Comparison of ENCODE assay signal across 9 cellular contexts in genomic region chr1:202154766-202155477, GRCh38. TPM values are rescaled to one million over a fixed set of nuclear protein-coding genes. Genes with fewer than 3 reads are reported as not detected.
A peak's percentile ranks its signal among the peaks of the same experiment; 100 is the strongest.
DNase-seq lines count a peak whose midpoint lies in the region; ATAC-seq and TF ChIP-seq lines count a peak whose summit lies in the region.
"Had no signal": no experiment of that assay in that cellular context is flagged by ENCODE, and none has a peak within 500 bp of the region (broad histone marks: within the 10 kb centered on the region; RNA-seq: fewer than 3 reads in every experiment).

No MANE protein-coding gene starts in this region.

- H3K27me3 ChIP-seq in ascending aorta: no peaks in the 10 kb centered on the region

- ATAC-seq in HG03521 (IDR thresholded peaks at IDR 0.05; ENCODE audit: unreplicated experiment): no peak

- no peaks in the 10 kb centered on the region for H3K36me3 ChIP-seq in ascending aorta

- no peak overlapping the region for H3K4me3 ChIP-seq in ascending aorta

- DNase-seq in DMS53 treated with DMSO at 0.1 percent for 48 hours (lab: John Stamatoyannopoulos, UW; ENCODE audit: unreplicated experiment): peak; percentile 84
- peak; percentile 53 for DNase-seq in HT-29 (ENCODE audit: low spot score)
- DNase-seq in RKO (ENCODE audit: low spot score): peak; percentile 30
- no peak for DNase-seq in ascending aorta (ENCODE audit: low spot score in 2 of 2)
- DNase-seq in iris pigment epithelial cell (ENCODE audit: low read depth): peak; percentile 93
- DNase-seq in stimulated activated naive CD4-positive, alpha-beta T cell treated with Interleukin-2 at 50 U/mL for 16 hours (lab: John Stamatoyannopoulos, UW): peak; percentile 36
- no peak for DNase-seq in OCI-M2 (lab: John Stamatoyannopoulos, UW; ENCODE audit: unreplicated experiment)

- peak in 2 of 3 experiments; percentile 27 to 34 for TF ChIP-seq CTCF in ascending aorta (IDR thresholded peaks at IDR 0.05)

- no peak overlapping the region for H3K27ac ChIP-seq in ascending aorta
- H3K27ac ChIP-seq: VCaP had no signal

- intact Hi-C loops in ascending aorta (cut with DNase I): no loop called here

- H3K9me3 ChIP-seq in ascending aorta: no peaks in the 10 kb centered on the region

- H3K4me1 ChIP-seq in ascending aorta: peaks cover 0 to 4% of the 10 kb centered on the region in 2 donors

RNA-seq across cellular contexts. Expression of gene PTPN7, which starts 5.5 kb away (rescaled TPM):
- 16.3 and 16.8 TPM in 2 replicates for total RNA-seq in HT-29 (2014; rRNA removed; shearing (Covaris generic))
- not detected for total RNA-seq in ascending aorta

RNA-seq across cellular contexts. Expression of gene ARL8A, which starts 10.4 kb away (rescaled TPM):
- total RNA-seq in HT-29 (2014; rRNA removed; shearing (Covaris generic)): 17.0 and 21.2 TPM in 2 replicates
- 38.5 TPM for total RNA-seq in ascending aorta

RNA-seq across cellular contexts. Expression of gene GPR37L1, which starts 32.2 kb away (rescaled TPM):
- total RNA-seq in HT-29 (2014; rRNA removed; shearing (Covaris generic)): 0.69 TPM in 1 of 2 replicates, not detected in the other
- total RNA-seq in ascending aorta: not detected

RNA-seq across cellular contexts. Expression of gene LGR6, which starts 38.7 kb away (rescaled TPM):
- total RNA-seq in HT-29 (2014; rRNA removed; shearing (Covaris generic)): 0.18 and 0.42 TPM in 2 replicates
- 26.0 TPM for total RNA-seq in ascending aorta

Comparison
In these comparisons a context has a peak if more than half of its experiments do, and no peak if none do; other contexts are left out.
1. DNase-seq: peak in DMS53 treated with DMSO at 0.1 percent for 48 hours (single experiment), HT-29 (single experiment), RKO (single experiment), iris pigment epithelial cell (single experiment) and stimulated activated naive CD4-positive, alpha-beta T cell treated with Interleukin-2 at 50 U/mL for 16 hours (single experiment); none in ascending aorta (0 of 2) and OCI-M2 (single experiment).
2. RNA of gene PTPN7, which starts 5.5 kb away (total RNA-seq): 16.3 to 16.8 TPM in HT-29; not detected in ascending aorta (single experiment); every median in the first group is over 10 times any median in the second.